ENCODE assay signal across 8 cellular contexts in the genomic region with DNA sequence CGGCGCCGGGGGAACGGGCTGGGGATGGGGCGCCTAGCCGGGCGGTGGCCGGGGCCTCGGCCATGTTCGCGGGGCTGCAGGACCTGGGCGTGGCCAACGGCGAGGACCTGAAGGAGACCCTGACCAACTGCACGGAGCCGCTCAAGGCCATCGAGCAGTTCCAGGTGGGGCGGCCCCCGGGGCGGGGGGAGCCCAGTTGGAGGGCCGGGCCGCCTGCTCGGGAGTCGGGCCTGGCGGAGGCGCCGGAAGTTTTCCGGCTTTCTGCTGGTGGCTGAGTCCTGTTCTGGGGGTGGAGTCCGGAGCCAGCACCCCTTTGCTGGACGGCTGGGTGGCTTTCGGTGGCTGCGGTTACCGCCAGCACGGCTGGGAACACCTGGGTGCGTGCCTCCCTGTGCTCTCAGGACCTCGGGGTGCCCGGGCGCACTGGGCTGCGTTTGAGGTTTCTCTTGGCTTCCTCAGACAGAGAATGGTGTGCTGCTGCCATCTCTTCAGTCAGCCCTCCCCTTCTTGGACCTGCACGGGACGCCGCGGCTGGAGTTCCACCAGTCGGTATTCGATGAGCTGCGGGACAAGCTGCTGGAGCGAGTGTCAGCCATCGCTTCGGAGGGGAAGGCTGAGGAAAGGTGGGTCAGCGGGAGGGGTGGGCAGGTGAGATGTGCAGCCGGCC. TPM values are rescaled to one million over a fixed set of nuclear protein-coding genes. Genes with fewer than 3 reads are reported as not detected.
DNase-seq lines count a peak whose midpoint lies in the region; ATAC-seq and TF ChIP-seq lines count a peak whose summit lies in the region.

No MANE protein-coding gene starts in this region.

- 2% methylated on average over 42 of the region's 51 CpGs for WGBS in prostate gland

- H3K27me3 ChIP-seq in WERI-Rb-1 (ENCODE audit: insufficient read depth, low read depth, severe bottlenecking): no peaks in the 10 kb centered on the region
- H3K27me3 ChIP-seq in cardiac muscle cell: no peaks in the 10 kb centered on the region
- H3K27me3 ChIP-seq in prostate gland (replicated peaks; ENCODE audit: insufficient read depth): no peaks in the 10 kb centered on the region

- H3K9me3 ChIP-seq in WERI-Rb-1 (ENCODE audit: severe bottlenecking) (no peaks in the 10 kb centered on the region), cardiac muscle cell (ENCODE audit: low read depth) (no peaks in the 10 kb centered on the region), prostate gland (no peaks in the 10 kb centered on the region)

- H3K4me1 Mint-ChIP-seq in activated T-cell treated with anti-CD3 and anti-CD28 coated beads, Interleukin-2, amount 50 U/mL, for 24 hours (ENCODE audit: low read depth): peaks cover 23% of the 10 kb centered on the region

- no peaks in the 10 kb centered on the region for H3K9me3 Mint-ChIP-seq in activated T-cell treated with anti-CD3 and anti-CD28 coated beads, Interleukin-2, amount 50 U/mL, for 24 hours

- H3K4me1 ChIP-seq in cardiac muscle cell (ENCODE audit: low read depth): peaks cover 19% of the 10 kb centered on the region
- H3K4me1 ChIP-seq in prostate gland (replicated peaks): peaks cover 12% of the 10 kb centered on the region

- H3K27ac ChIP-seq in WERI-Rb-1 (peak overlapping the region; percentile 75), cardiac muscle cell (peak overlapping the region; percentile 57), prostate gland (peak overlapping the region; percentile 73 to 81)

- H3K27me3 Mint-ChIP-seq in activated T-cell treated with anti-CD3 and anti-CD28 coated beads, Interleukin-2, amount 50 U/mL, for 24 hours: no peaks in the 10 kb centered on the region

- peak overlapping the region; percentile 91 for H3K4me3 Mint-ChIP-seq in activated T-cell treated with anti-CD3 and anti-CD28 coated beads, Interleukin-2, amount 50 U/mL, for 24 hours

- peak overlapping the region; percentile 89 for H3K27ac Mint-ChIP-seq in activated T-cell treated with anti-CD3 and anti-CD28 coated beads, Interleukin-2, amount 50 U/mL, for 24 hours

- H3K4me3 ChIP-seq in WERI-Rb-1 (ENCODE audit: low read depth, low read length): peak overlapping the region; percentile 76
- peak overlapping the region; percentile 98 for H3K4me3 ChIP-seq in cardiac muscle cell
- H3K4me3 ChIP-seq in prostate gland: peak overlapping the region; percentile 96 to 97

- no peak for TF ChIP-seq POLR2A in prostate gland (IDR thresholded peaks at IDR 0.05)

- no peak for DNase-seq in activated T-cell treated with anti-CD3 and anti-CD28 coated beads, Interleukin-2, amount 50 U/mL, for 24 hours
- no peak for DNase-seq in activated T-cell treated with anti-CD3 and anti-CD28 coated beads, Interleukin-2, amount 50 U/mL, for 1 hour
- DNase-seq in WERI-Rb-1 (peak; percentile 43), cardiac muscle cell (ENCODE audit: low read depth in 1 of 2, low spot score in 1 of 2) (peak in 1 of 2 donors; percentile 72), prostate gland (ENCODE audit: low spot score) (no peak), NCI-H446 treated with DMSO at 0.1 percent for 48 hours (lab: John Stamatoyannopoulos, UW) (no peak)

- TF ChIP-seq CTCF in WERI-Rb-1 (IDR thresholded peaks at IDR 0.05; ENCODE audit: low read depth, low read length): no peak
- no peak for TF ChIP-seq CTCF in cardiac muscle cell (IDR thresholded peaks at IDR 0.05; ENCODE audit: low read depth, low read length)
- TF ChIP-seq CTCF in prostate gland (IDR thresholded peaks at IDR 0.05): no peak

- peaks cover 3% of the 10 kb centered on the region; the same call in 1 of the 2 replicates for H3K36me3 ChIP-seq in WERI-Rb-1
- peaks cover 7% of the 10 kb centered on the region for H3K36me3 ChIP-seq in cardiac muscle cell
- H3K36me3 ChIP-seq in prostate gland: no peaks in the 10 kb centered on the region

- peaks cover 32% of the 10 kb centered on the region for H3K36me3 Mint-ChIP-seq in activated T-cell treated with anti-CD3 and anti-CD28 coated beads, Interleukin-2, amount 50 U/mL, for 24 hours (ENCODE audit: low read depth)

- ATAC-seq in HG03378 (IDR thresholded peaks at IDR 0.05; ENCODE audit: unreplicated experiment) (peak; percentile 10), GM21367 (IDR thresholded peaks at IDR 0.05; ENCODE audit: unreplicated experiment) (no peak)

- intact Hi-C loops in prostate gland (cut with DNase I): loop anchor here (2.0 kb wide), 1 partner anchor 15 kb away; the partner anchor contains the start of gene TUBB4B

RNA-seq across cellular contexts. Expression of gene NELFB, which starts 0.5 kb away (rescaled TPM):
- total RNA-seq in cardiac muscle cell (68.6 and 78.2 TPM in 2 replicates), prostate gland (10 to 100 TPM; 44.9 to 82.1 TPM)
- 73.3 and 87.6 TPM in 2 replicates for polyA plus RNA-seq in cardiac muscle cell

RNA-seq across cellular contexts. Expression of gene STPG3, which starts 4.5 kb away (rescaled TPM):
- 0.95 TPM in 1 of 2 replicates, not detected in the other for total RNA-seq in cardiac muscle cell
- 3.2 and 3.3 TPM in 2 replicates for polyA plus RNA-seq in cardiac muscle cell
- total RNA-seq in prostate gland: 1 to 10 TPM in 1 of 2 donors, not detected in 1; 4.2 TPM

RNA-seq across cellular contexts. Expression of gene TUBB4B, which starts 14.5 kb away (rescaled TPM):
- total RNA-seq in cardiac muscle cell (412 and 540 TPM in 2 replicates), prostate gland (100 to 1,000 TPM; 279 to 484 TPM)
- 745 and 845 TPM in 2 replicates for polyA plus RNA-seq in cardiac muscle cell

RNA-seq across cellular contexts. Expression of gene TOR4A, which starts 21.9 kb away (rescaled TPM):
- total RNA-seq in cardiac muscle cell: 36.7 and 51.4 TPM in 2 replicates
- 18.5 and 24.3 TPM in 2 replicates for polyA plus RNA-seq in cardiac muscle cell
- total RNA-seq in prostate gland: 1 to 10 TPM; 1.6 to 7.3 TPM

RNA-seq across cellular contexts. Expression of gene SLC34A3, which starts 24.9 kb away (rescaled TPM):
- total RNA-seq in cardiac muscle cell (0.25 TPM in 1 of 2 replicates, not detected in the other), prostate gland (under 1 TPM in 1 of 2 donors, not detected in 1; 0.57 TPM)
- polyA plus RNA-seq in cardiac muscle cell: 0.24 TPM in 1 of 2 replicates, not detected in the other
